Comparison of ENCODE assay signal across 20 cellular contexts in genomic region chrX:133053854-133054565, GRCh38. TPM values are rescaled to one million over a fixed set of nuclear protein-coding genes. Genes with fewer than 3 reads are reported as not detected.
DNase-seq lines count a peak whose midpoint lies in the region; ATAC-seq and TF ChIP-seq lines count a peak whose summit lies in the region.
"Had no signal": no experiment of that assay in that cellular context is flagged by ENCODE, and none has a peak within 500 bp of the region (broad histone marks: within the 10 kb centered on the region; RNA-seq: fewer than 3 reads in every experiment).

No MANE protein-coding gene starts in this region.

- TF ChIP-seq CTCF in RWPE2 (IDR thresholded peaks at IDR 0.05; ENCODE audit: poor library complexity, severe bottlenecking): no peak

- H3K9me3 ChIP-seq in RWPE2 (ENCODE audit: severe bottlenecking) (no peaks in the 10 kb centered on the region), mesodermal cell (ENCODE audit: control insufficient read depth, low read length) (no peaks in the 10 kb centered on the region)
- H3K9me3 ChIP-seq: A549 had no signal

- H3K36me3 ChIP-seq in RWPE2 (ENCODE audit: low read depth): no peaks in the 10 kb centered on the region
- no peaks in the 10 kb centered on the region for H3K36me3 ChIP-seq in mesodermal cell (ENCODE audit: control insufficient read depth, insufficient read depth, low read length)

- no peaks in the 10 kb centered on the region for H3K27me3 ChIP-seq in RWPE2 (ENCODE audit: insufficient read depth, poor library complexity, severe bottlenecking)

- in situ Hi-C loops in Caki2 (cut with HindIII; ENCODE audit: low pct_unique_long_range_greater_than_20kb, low sequenced_read_pairs): no loop called here

- peak; percentile 82 for ATAC-seq in RWPE2 (ENCODE audit: low read depth)
- ATAC-seq in esophagus mucosa: peak; percentile 55
- ATAC-seq in HG02938 (IDR thresholded peaks at IDR 0.05; ENCODE audit: unreplicated experiment): no peak
- ATAC-seq: A549; sciatic nerve; stimulated activated naive CD8-positive, alpha-beta T cell treated with anti-CD3 and anti-CD28 coated beads, Interleukin-15, Interleukin-2, amounts not matched to agents 100 U/mL and 50 U/mL, for 24 hours had no signal

- peaks cover 27% of the 10 kb centered on the region for H3K4me1 ChIP-seq in RWPE2 (ENCODE audit: insufficient read depth, poor library complexity, severe bottlenecking)
- H3K4me1 ChIP-seq in mesodermal cell (ENCODE audit: control insufficient read depth, insufficient read depth, low read length, poor library complexity, severe bottlenecking): peaks cover 12% of the 10 kb centered on the region
- H3K4me1 ChIP-seq: A549 had no signal

- peak overlapping the region; percentile 88 for H3K27ac ChIP-seq in RWPE2 (ENCODE audit: poor library complexity, severe bottlenecking)
- H3K27ac ChIP-seq in mesodermal cell (ENCODE audit: low read depth, low read length, severe bottlenecking): peak overlapping the region; percentile 67
- H3K27ac ChIP-seq: A549, GM23248, KMS-11 had no signal

- H3K4me3 ChIP-seq in RWPE2 (ENCODE audit: severe bottlenecking) (no peak overlapping the region), mesodermal cell (ENCODE audit: extremely low read depth, insufficient read depth, low read length, poor library complexity, severe bottlenecking) (no peak overlapping the region)
- H3K4me3 ChIP-seq: A549, GM23248 had no signal

- no CpG with 5 or more reads among the region's 3 CpGs for WGBS in mesodermal cell (ENCODE audit: insufficient coverage in 2 of 2), 2 experiments

- DNase-seq in Caki2 (ENCODE audit: low read depth): peak; percentile 40
- DNase-seq in RWPE2 (ENCODE audit: low spot score): no peak
- no peak for DNase-seq in activated CD4-positive, alpha-beta T cell treated with anti-CD3 and anti-CD28 coated beads for 48 hours
- no peak for DNase-seq in hippocampal formation (lab: John Stamatoyannopoulos, UW)
- no peak for DNase-seq in NCI-H187 treated with DMSO at 0.1 percent for 48 hours (lab: John Stamatoyannopoulos, UW)
- DNase-seq: activated T-cell treated with anti-CD3 and anti-CD28 coated beads, Interleukin-2, amount 50 U/mL, for 48 hours; dermis blood vessel endothelial cell; GM23248; naive B cell; NCI-H2029; stimulated activated naive CD8-positive, alpha-beta T cell treated with anti-CD3 and anti-CD28 coated beads, Interleukin-15, Interleukin-2, amounts not matched to agents 100 U/mL and 50 U/mL, for 24 hours; T-helper 2 cell had no signal

RNA-seq across cellular contexts. Expression of gene USP26, which starts 42.9 kb away (rescaled TPM):
- not detected in 2 replicates for total RNA-seq in Caki2 (2014; rRNA removed; shearing (Covaris generic); ENCODE audit: low replicate concordance)
- not detected for total RNA-seq in esophagus mucosa
- not detected for polyA plus RNA-seq in mesodermal cell (2013, experiment 1 of 2)
- polyA plus RNA-seq in mesodermal cell (2013, experiment 2 of 2): not detected
- total RNA-seq: dermis blood vessel endothelial cell, frontal cortex, GM23248, sciatic nerve had no signal
- polyA plus RNA-seq: A549, adipose tissue, GM23248 had no signal
